Comparison of ENCODE assay signal across 22 cellular contexts in the genomic region with DNA sequence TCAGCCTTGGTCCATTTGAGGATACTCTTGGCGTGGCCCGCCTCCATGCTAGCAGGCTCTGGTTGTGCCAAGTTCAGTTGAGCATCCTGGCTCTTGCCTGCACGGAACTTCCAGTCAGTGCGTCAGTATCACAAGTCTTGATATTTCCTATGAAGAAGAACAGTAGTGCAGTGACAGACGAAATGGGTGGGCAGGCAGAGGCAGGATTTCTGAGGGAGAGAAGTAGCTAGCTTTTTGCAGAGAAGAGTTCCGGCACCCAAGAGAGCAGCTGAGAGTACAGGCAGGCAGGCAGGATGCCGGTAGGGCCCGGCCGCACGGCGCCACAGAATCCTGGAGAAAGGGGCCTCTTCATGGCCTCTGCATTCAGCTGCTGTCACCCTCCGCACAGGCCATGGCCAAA.
"Had no signal": no experiment of that assay in that cellular context is flagged by ENCODE, and none has a peak within 500 bp of the region (broad histone marks: within the 10 kb centered on the region; RNA-seq: fewer than 3 reads in every experiment).

No MANE protein-coding gene starts in this region.

- H3K27me3 ChIP-seq: body of pancreas, esophagus muscularis mucosa, gastroesophageal sphincter, heart right ventricle, ovary, right lobe of liver, stomach had no signal

- H3K27ac ChIP-seq: body of pancreas, esophagus muscularis mucosa, gastroesophageal sphincter, ovary, right lobe of liver, stomach had no signal

- H3K4me3 ChIP-seq: body of pancreas, esophagus muscularis mucosa, gastroesophageal sphincter, heart right ventricle, mucosa of descending colon, ovary, right lobe of liver, stomach had no signal

- H3K9me3 Mint-ChIP-seq: activated naive CD8-positive, alpha-beta T cell treated with anti-CD3 and anti-CD28 coated beads, Interleukin-2, amount 10 ng/mL, durations not matched to agents 7 days and 5 days; naive B cell; T-cell; WTC11 had no signal

- H3K4me3 Mint-ChIP-seq: activated naive CD8-positive, alpha-beta T cell treated with anti-CD3 and anti-CD28 coated beads, Interleukin-2, amount 10 ng/mL, durations not matched to agents 7 days and 5 days; naive B cell; T-cell; WTC11 had no signal

- FAIRE-seq: endothelial cell of umbilical vein, small intestine had no signal

- H3K27me3 Mint-ChIP-seq: activated naive CD8-positive, alpha-beta T cell treated with anti-CD3 and anti-CD28 coated beads, Interleukin-2, amount 10 ng/mL, durations not matched to agents 7 days and 5 days; naive B cell; T-cell had no signal

- H3K27ac Mint-ChIP-seq: WTC11 had no signal

- H3K4me1 Mint-ChIP-seq: WTC11 had no signal

- H3K36me3 ChIP-seq: ovary had no signal

- DNase-seq: activated CD4-positive, alpha-beta T cell treated with anti-CD3 and anti-CD28 coated beads for 4 hours; activated CD8-positive, alpha-beta memory T cell treated with anti-CD3 and anti-CD28 coated beads for 24 hours; activated naive CD8-positive, alpha-beta T cell treated with anti-CD3 and anti-CD28 coated beads, Interleukin-2, amount 10 ng/mL, durations not matched to agents 7 days and 5 days; amygdala; body of pancreas; central memory CD4-positive, alpha-beta T cell; effector CD4-positive, alpha-beta T cell; heart right ventricle; left ventricle myocardium superior; mucosa of descending colon; naive B cell; ovary; right lobe of liver; small intestine; stimulated activated CD4-positive, alpha-beta T cell treated with anti-CD3 and anti-CD28 coated beads, Interleukin-4, amount 100 ng/mL, for 1 hour; stomach; trophoblast cell had no signal

- H3K9me3 ChIP-seq: body of pancreas, esophagus muscularis mucosa, gastroesophageal sphincter, heart right ventricle, mucosa of descending colon, ovary, right lobe of liver, stomach had no signal

- H3K4me1 ChIP-seq: right lobe of liver, stomach had no signal
